ENCODE assay signal across 8 cellular contexts in the genomic region with DNA sequence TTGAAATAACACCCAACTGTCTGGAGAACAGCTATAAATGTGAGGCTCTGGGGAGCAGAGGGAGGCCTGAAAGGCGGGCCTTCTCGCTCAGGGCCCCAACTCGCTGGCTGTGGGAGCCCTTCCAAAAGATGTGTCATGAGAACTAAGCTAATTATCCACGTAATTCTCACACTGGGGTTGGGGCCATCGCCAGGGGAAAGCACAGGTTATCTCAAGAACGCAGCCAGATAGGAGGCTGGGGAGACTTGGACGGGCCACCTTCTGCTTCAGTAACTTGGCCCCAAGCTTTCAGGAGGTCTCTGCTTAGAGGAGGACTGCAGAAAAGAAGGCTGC. TPM values are rescaled to one million over a fixed set of nuclear protein-coding genes. Genes with fewer than 3 reads are reported as not detected.
A peak's percentile ranks its signal among the peaks of the same experiment; 100 is the strongest.
DNase-seq lines count a peak whose midpoint lies in the region; ATAC-seq and TF ChIP-seq lines count a peak whose summit lies in the region.

No MANE protein-coding gene starts in this region.

- peak overlapping the region; percentile 92 for H2AFZ ChIP-seq in PC-3 (ENCODE audit: low read length)

- H3K27ac Mint-ChIP-seq in CD4-positive, alpha-beta memory T cell, result peak overlapping the region in 2 of 7 donors; percentile 32 to 41
- H3K27ac Mint-ChIP-seq in natural killer cell, result no peak overlapping the region

- peaks cover 11% of the 10 kb centered on the region for H3K4me1 ChIP-seq in CD4-positive, alpha-beta memory T cell (ENCODE audit: insufficient read depth, low read length)
- peaks cover 23% of the 10 kb centered on the region for H3K4me1 ChIP-seq in PC-3 (ENCODE audit: insufficient read depth, low read length)

- peak overlapping the region; percentile 60 to 80 (median 70) for H3K4me3 Mint-ChIP-seq in CD4-positive, alpha-beta memory T cell
- peak overlapping the region; percentile 75 for H3K4me3 Mint-ChIP-seq in natural killer cell

- TF ChIP-seq CTCF in PC-3 (conservative IDR thresholded peaks at IDR 0.05; ENCODE audit: low read depth, low read length), result no peak
- no peak for TF ChIP-seq CTCF in epithelial cell of esophagus (IDR thresholded peaks at IDR 0.05; ENCODE audit: insufficient read depth, low read depth, low read length, missing control alignments)
- no peak for TF ChIP-seq CTCF in natural killer cell (IDR thresholded peaks at IDR 0.05)

- H3K79me2 ChIP-seq in PC-3 (ENCODE audit: low read length), result peaks cover 67% of the 10 kb centered on the region

- H3K4me1 Mint-ChIP-seq in CD4-positive, alpha-beta memory T cell, result peaks cover 0 to 27% (median 3%) of the 10 kb centered on the region in 4 donors
- H3K4me1 Mint-ChIP-seq in natural killer cell, result peaks cover 0 to 11% of the 10 kb centered on the region in 2 donors

- peaks cover 20 to 23% of the 10 kb centered on the region in 2 donors for H3K27me3 Mint-ChIP-seq in CD4-positive, alpha-beta memory T cell
- peaks cover 38 to 47% of the 10 kb centered on the region in 2 donors for H3K27me3 Mint-ChIP-seq in natural killer cell (ENCODE audit: low read depth in 2 of 2)

- H3K9me2 ChIP-seq in PC-3 (replicated peaks; ENCODE audit: low read length), result no peaks in the 10 kb centered on the region

- no peaks in the 10 kb centered on the region for H3K9me3 Mint-ChIP-seq in CD4-positive, alpha-beta memory T cell
- H3K9me3 Mint-ChIP-seq in natural killer cell, result no peaks in the 10 kb centered on the region

- no peaks in the 10 kb centered on the region for H3K9me3 ChIP-seq in CD4-positive, alpha-beta memory T cell (ENCODE audit: control insufficient read depth in 1 of 2, low read length in 2 of 2)
- no peaks in the 10 kb centered on the region for H3K9me3 ChIP-seq in PC-3 (ENCODE audit: low read length)

- DNase-seq in CD4-positive, alpha-beta memory T cell, result peak in 1 of 5 donors; percentile 6
- DNase-seq in PC-3 (peak; percentile 53), epithelial cell of esophagus (ENCODE audit: low read depth) (peak; percentile 87), natural killer cell (no peak), NCI-H1417 (lab: John Stamatoyannopoulos, UW) (no peak)
- no peak for DNase-seq in effector CD4-positive, alpha-beta T cell
- DNase-seq in central memory CD4-positive, alpha-beta T cell, result no peak

- no peaks in the 10 kb centered on the region for H3F3A ChIP-seq in PC-3 (ENCODE audit: low read length, unreplicated experiment)

- no peak overlapping the region for H3K27ac ChIP-seq in CD4-positive, alpha-beta memory T cell (ENCODE audit: low read depth, low read length)
- H3K27ac ChIP-seq in PC-3 (ENCODE audit: low read length), result peak overlapping the region; percentile 70

- no peaks in the 10 kb centered on the region for H3K36me3 ChIP-seq in CD4-positive, alpha-beta memory T cell (ENCODE audit: insufficient read depth, low read length)
- H3K36me3 ChIP-seq in PC-3 (ENCODE audit: low read depth, low read length), result no peaks in the 10 kb centered on the region

- intact Hi-C loops in CD4-positive, alpha-beta memory T cell (cut with micrococcal nuclease), result loop anchor here (2.0 to 5.0 kb wide), 2 partner anchors 99 to 1027 kb away; a partner anchor contains a TSS
- intact Hi-C loops in PC-3 (cut with micrococcal nuclease) (loop anchor here (2.0 to 5.0 kb wide), 3 partner anchors 57 to 135 kb away; a partner anchor contains a TSS), natural killer cell (cut with micrococcal nuclease) (no loop called here)

- H3K27me3 ChIP-seq in CD4-positive, alpha-beta memory T cell (ENCODE audit: insufficient read depth, low read length), result no peaks in the 10 kb centered on the region
- H3K27me3 ChIP-seq in PC-3 (ENCODE audit: low read length), result no peaks in the 10 kb centered on the region

- ATAC-seq in PC-3 (peak; percentile 0), natural killer cell (no peak), GM19397 (IDR thresholded peaks at IDR 0.05; ENCODE audit: unreplicated experiment) (no peak)

- POLR2A ChIA-PET in CD4-positive, alpha-beta memory T cell (lab: Charles Lee; ENCODE audit: partially characterized antibody), result interaction anchor here (1.9 kb wide), 1 partner anchor 271 kb away, joined by 5 read pairs; a partner anchor contains a TSS
- POLR2A ChIA-PET in PC-3 (lab: Charles Lee; ENCODE audit: unreplicated experiment), result interaction anchor here (0.6 to 1.0 kb wide), 3 partner anchors 47 to 82 kb away, joined by 3 to 5 read pairs (median 3); no protein-coding TSS in a partner anchor

- no peaks in the 10 kb centered on the region for H3K36me3 Mint-ChIP-seq in CD4-positive, alpha-beta memory T cell
- no peaks in the 10 kb centered on the region for H3K36me3 Mint-ChIP-seq in natural killer cell

- H3K9ac ChIP-seq in PC-3 (ENCODE audit: low read length), result peak overlapping the region; percentile 86

- H3K4me2 ChIP-seq in PC-3 (ENCODE audit: low read length), result peak overlapping the region; percentile 97

- H4K20me1 ChIP-seq in PC-3 (ENCODE audit: low read length), result peaks cover 6% of the 10 kb centered on the region

- H3K4me3 ChIP-seq in CD4-positive, alpha-beta memory T cell (ENCODE audit: low read length in 2 of 2), result no peak overlapping the region
- H3K4me3 ChIP-seq in PC-3 (ENCODE audit: low read length), result peak overlapping the region; percentile 80
- H3K4me3 ChIP-seq in epithelial cell of esophagus (ENCODE audit: low read length), result peak overlapping the region; percentile 61

- CTCF ChIA-PET in CD4-positive, alpha-beta memory T cell (lab: Charles Lee; ENCODE audit: partially characterized antibody), result interaction anchor here (1.2 to 3.3 kb wide), 10 partner anchors 9 to 271 kb away, joined by 3 to 24 read pairs (median 6); a partner anchor contains a TSS
- CTCF ChIA-PET in PC-3 (lab: Charles Lee), result interaction anchor here (0.6 to 2.1 kb wide), 4 partner anchors 76 to 228 kb away, joined by 3 to 9 read pairs (median 4); no protein-coding TSS in a partner anchor

- no TSS peak for BruUV-seq in PC-3 (replicated peaks; lab: Mats Ljungman, UMichigan)

RNA-seq across cellular contexts. Expression of a gene that starts 1.6 kb away (rescaled TPM):
- under 1 TPM; 0.50 to 0.52 TPM for total RNA-seq in CD4-positive, alpha-beta memory T cell
- polyA plus RNA-seq in CD4-positive, alpha-beta memory T cell, result not detected
- total RNA-seq in PC-3 (2014; rRNA removed), result 46.2 and 59.8 TPM in 2 replicates
- under 1 TPM in 2 of 3 donors, not detected in 1; 0.28 TPM for total RNA-seq in natural killer cell

Comparison
In these comparisons a context has a peak if more than half of its experiments do, and no peak if none do; other contexts are left out.
1. DNase-seq: peak in PC-3 (single experiment) and epithelial cell of esophagus (single experiment); none in natural killer cell (single experiment), effector CD4-positive, alpha-beta T cell (single experiment), NCI-H1417 (0 of 3) and central memory CD4-positive, alpha-beta T cell (single experiment).
2. H3K4me3 ChIP-seq: peak in PC-3 (single experiment) and epithelial cell of esophagus (single experiment); none in CD4-positive, alpha-beta memory T cell (0 of 2).
3. RNA of a gene that starts 1.6 kb away (total RNA-seq): 46.2 to 59.8 TPM in PC-3; 0.50 to 0.52 TPM in CD4-positive, alpha-beta memory T cell and 0.28 TPM in natural killer cell; every median in the first group is over 10 times any median in the second.